In genomic region chr13:48686810-48687209, GRCh38 we compare ENCODE assay signal across 33 cellular contexts. TPM values are rescaled to one million over a fixed set of nuclear protein-coding genes. Genes with fewer than 3 reads are reported as not detected.
"Had no signal": no experiment of that assay in that cellular context is flagged by ENCODE, and none has a peak within 500 bp of the region (broad histone marks: within the 10 kb centered on the region; RNA-seq: fewer than 3 reads in every experiment).

No MANE protein-coding gene starts in this region.

- H3K4me3 ChIP-seq: adrenal gland, ascending aorta, breast epithelium, cardiac muscle cell, colonic mucosa, esophagus squamous epithelium, heart left ventricle had no signal

- H3K9me3 ChIP-seq: adrenal gland, ascending aorta, colonic mucosa, esophagus squamous epithelium had no signal

- H3K4me1 ChIP-seq: adrenal gland, ascending aorta, breast epithelium, colonic mucosa, esophagus squamous epithelium had no signal

- FAIRE-seq: endometrium, endothelial cell of umbilical vein, frontal cortex had no signal

- H3K27ac ChIP-seq: adrenal gland, ascending aorta, breast epithelium, cardiac muscle cell, colonic mucosa, epithelial cell of prostate, esophagus squamous epithelium, WERI-Rb-1 had no signal

- DNase-seq: activated B cell treated with CpG ODN at 0.5 μM for 24 hours; activated CD4-positive, alpha-beta memory T cell treated with anti-CD3 and anti-CD28 coated beads for 36 hours; activated CD4-positive, alpha-beta T cell treated with anti-CD3 and anti-CD28 coated beads for 48 hours; activated CD8-positive, alpha-beta memory T cell treated with anti-CD3 and anti-CD28 coated beads, Interleukin-2, amount 10 ng/mL, durations not matched to agents 7 days and 5 days; activated CD8-positive, alpha-beta memory T cell treated with anti-CD3 and anti-CD28 coated beads, Interleukin-2, amount 50 U/mL, for 4 hours; activated CD8-positive, alpha-beta T cell treated with anti-CD3 and anti-CD28 coated beads, Interleukin-2, amount 10 ng/mL, durations not matched to agents 7 days and 5 days; activated effector memory CD4-positive, alpha-beta T cell treated with anti-CD3 and anti-CD28 coated beads, Interleukin-2, amount 50 U/mL, for 16 hours; activated naive CD4-positive, alpha-beta T cell treated with anti-CD3 and anti-CD28 coated beads for 36 hours; activated naive CD8-positive, alpha-beta T cell treated with anti-CD3 and anti-CD28 coated beads for 36 hours; activated naive CD8-positive, alpha-beta T cell treated with anti-CD3 and anti-CD28 coated beads, Interleukin-2, amount 50 U/mL, for 24 hours; activated T-cell treated with anti-CD3 and anti-CD28 coated beads, Interleukin-2, amount 50 U/mL, for 1 hour; activated T-cell treated with anti-CD3 and anti-CD28 coated beads, Interleukin-2, amount 50 U/mL, for 48 hours; adrenal gland; central memory CD4-positive, alpha-beta T cell; cerebellar nuclear complex; colonic mucosa; effector CD8-positive, alpha-beta T cell; esophagus squamous epithelium; foreskin fibroblast; heart left ventricle; T-cell; T-helper 9 cell; WERI-Rb-1 had no signal

- ATAC-seq: activated CD4-positive, CD25-positive, alpha-beta regulatory T cell treated with anti-CD3 and anti-CD28 coated beads, Interleukin-2, amount 50 U/mL, for 24 hours; activated CD8-positive, alpha-beta memory T cell treated with anti-CD3 and anti-CD28 coated beads, Interleukin-2, amount 10 ng/mL, durations not matched to agents 7 days and 5 days; activated CD8-positive, alpha-beta T cell treated with anti-CD3 and anti-CD28 coated beads, Interleukin-2, amount 10 ng/mL, durations not matched to agents 7 days and 5 days; activated naive CD8-positive, alpha-beta T cell treated with anti-CD3 and anti-CD28 coated beads, Interleukin-2, amount 50 U/mL, for 24 hours; heart left ventricle; T-cell had no signal

- H3K36me3 ChIP-seq: adrenal gland, ascending aorta, breast epithelium, cardiac muscle cell, colonic mucosa, esophagus squamous epithelium, heart left ventricle, WERI-Rb-1 had no signal

- H3K27me3 ChIP-seq: adrenal gland, ascending aorta, breast epithelium, cardiac muscle cell, colonic mucosa, esophagus squamous epithelium, heart left ventricle had no signal

RNA-seq across cellular contexts. Expression of gene CYSLTR2, which starts 33.1 kb away (rescaled TPM):
- total RNA-seq: dermis microvascular lymphatic vessel endothelial cell, fibroblast of lung had no signal
